17 cellular contexts compared by ENCODE assay signal in genomic region chr17:81126281-81127132, GRCh38. TPM values are rescaled to one million over a fixed set of nuclear protein-coding genes. Genes with fewer than 3 reads are reported as not detected.
"Had no signal": no experiment of that assay in that cellular context is flagged by ENCODE, and none has a peak within 500 bp of the region (broad histone marks: within the 10 kb centered on the region; RNA-seq: fewer than 3 reads in every experiment).

No MANE protein-coding gene starts in this region.

- ATAC-seq: activated T-cell treated with anti-CD3 and anti-CD28 coated beads, Interleukin-2, amount 50 U/mL, for 72 hours; gastroesophageal sphincter; mucosa of descending colon had no signal

- H3K27ac ChIP-seq: ascending aorta, hepatocyte, vagina had no signal

- H3K4me1 ChIP-seq: ascending aorta, gastroesophageal sphincter had no signal

- H3K9me3 ChIP-seq: ascending aorta, gastroesophageal sphincter, mucosa of descending colon, vagina had no signal

- FAIRE-seq: bronchial epithelial cell had no signal

- H3K36me3 ChIP-seq: ascending aorta, vagina had no signal

- H3K4me3 ChIP-seq: ascending aorta, hepatocyte, mucosa of descending colon, vagina had no signal

- H3K4me2 ChIP-seq: hepatocyte had no signal

- DNase-seq: activated CD4-positive, alpha-beta memory T cell treated with anti-CD3 and anti-CD28 coated beads for 36 hours; activated CD4-positive, alpha-beta T cell treated with anti-CD3 and anti-CD28 coated beads for 1 hour; activated CD8-positive, alpha-beta memory T cell treated with anti-CD3 and anti-CD28 coated beads, Interleukin-2, amount 50 U/mL, for 4 hours; activated gamma-delta T cell treated with Interleukin-2 at 50 U/mL for 16 hours; activated naive CD8-positive, alpha-beta T cell treated with anti-CD3 and anti-CD28 coated beads for 36 hours; activated T-cell treated with anti-CD3 and anti-CD28 coated beads, Interleukin-2, amount 50 U/mL, for 72 hours; left colon; mucosa of descending colon; stimulated activated CD4-positive, alpha-beta T cell treated with anti-CD3 and anti-CD28 coated beads, Interleukin-4, amount 100 ng/mL, for 1 hour had no signal

- H3K27me3 ChIP-seq: ascending aorta, hepatocyte, vagina had no signal

- H2AFZ ChIP-seq: hepatocyte had no signal

- H3K79me2 ChIP-seq: hepatocyte had no signal

RNA-seq across cellular contexts. Expression of gene PVALEF, which starts 38.8 kb away (rescaled TPM):
- total RNA-seq: activated CD4-positive, alpha-beta memory T cell treated with anti-CD3 and anti-CD28 coated beads for 36 hours; activated naive CD8-positive, alpha-beta T cell treated with anti-CD3 and anti-CD28 coated beads for 36 hours; activated T-cell treated with anti-CD3 and anti-CD28 coated beads, Interleukin-2, amount 50 U/mL, for 72 hours; ascending aorta; bronchial epithelial cell; gastroesophageal sphincter; hepatocyte; left colon; lung microvascular endothelial cell; mucosa of descending colon; osteocyte; pulmonary artery endothelial cell; vagina had no signal

RNA-seq across cellular contexts. Expression of gene AATK, which starts 39.5 kb away (rescaled TPM):
- total RNA-seq: osteocyte had no signal
